1 cellular context compared by ENCODE assay signal in genomic region chr11:16280256-16280682, GRCh38.
TF ChIP-seq lines count a peak whose summit lies in the region.

No MANE protein-coding gene starts in this region.

TF ChIP-seq in K562, 482 proteins besides CTCF, POLR2A, EP300 and RAD21 (continued from another document and continues in another):
- peak; percentile 73 for TF ChIP-seq NFE2 (IDR thresholded peaks at IDR 0.05; ENCODE audit: low read depth)
- peak; percentile 33; the same call in 1 of the 2 replicates for TF ChIP-seq ELF1 (tag; IDR thresholded peaks at IDR 0.05)
- no peak for TF ChIP-seq ZFX (CRISPR knock-in tag; IDR thresholded peaks at IDR 0.05)
- no peak for TF ChIP-seq HMBOX1 (IDR thresholded peaks at IDR 0.05)
- no peak for TF ChIP-seq POLR2B (IDR thresholded peaks at IDR 0.05; ENCODE audit: low read depth, partially characterized antibody)
- no peak for TF ChIP-seq ZNF311 (CRISPR knock-in tag; IDR thresholded peaks at IDR 0.05)
- no peak for TF ChIP-seq ATF6 (CRISPR knock-in tag; IDR thresholded peaks at IDR 0.05)
- TF ChIP-seq ZNF277 (CRISPR knock-in tag; IDR thresholded peaks at IDR 0.05; ENCODE audit: borderline replicate concordance) = no peak
- TF ChIP-seq ZKSCAN3 (CRISPR knock-in tag; IDR thresholded peaks at IDR 0.05) = no peak
- peak; percentile 83 for TF ChIP-seq MAFG (tag; conservative IDR thresholded peaks at IDR 0.05)
- no peak for TF ChIP-seq ZC3H8 (IDR thresholded peaks at IDR 0.05)
- TF ChIP-seq HOMEZ (CRISPR knock-in tag; IDR thresholded peaks at IDR 0.05) = no peak
- TF ChIP-seq CTCFL (IDR thresholded peaks at IDR 0.05; ENCODE audit: borderline replicate concordance, insufficient read depth, low read depth, low read length, poor library complexity, severe bottlenecking) = no peak
- peak; percentile 66 for TF ChIP-seq BRD9 (IDR thresholded peaks at IDR 0.05; ENCODE audit: low read depth, partially characterized antibody)
- no peak for TF ChIP-seq MIER1 (IDR thresholded peaks at IDR 0.05; ENCODE audit: low read depth)
- no peak for TF ChIP-seq MCM2 (IDR thresholded peaks at IDR 0.05; ENCODE audit: low read depth)
- no peak for TF ChIP-seq ZNF830 (CRISPR knock-in tag; IDR thresholded peaks at IDR 0.05)
- no peak for TF ChIP-seq ZBTB33 (CRISPR knock-in tag; IDR thresholded peaks at IDR 0.05)
- no peak for TF ChIP-seq ZNF174 (CRISPR knock-in tag; IDR thresholded peaks at IDR 0.05)
- no peak for TF ChIP-seq TAF7 (tag; IDR thresholded peaks at IDR 0.05)
- TF ChIP-seq CHCHD3 (CRISPR knock-in tag; IDR thresholded peaks at IDR 0.05) = no peak
- no peak for TF ChIP-seq ZNF282 (CRISPR knock-in tag; IDR thresholded peaks at IDR 0.05)
- no peak for TF ChIP-seq RBM39 (optimal IDR thresholded peaks at IDR 0.05; ENCODE audit: low read depth, low read length)
- TF ChIP-seq ZNF354B (CRISPR knock-in tag; IDR thresholded peaks at IDR 0.05) = no peak
- TF ChIP-seq RB1 (IDR thresholded peaks at IDR 0.05; ENCODE audit: low read depth) = no peak
- peak; percentile 68 to 74; a peak in 3 of 4 replicates for TF ChIP-seq KDM1A (IDR thresholded peaks at IDR 0.05)
- no peak for TF ChIP-seq SMARCA5 (IDR thresholded peaks at IDR 0.05)
- TF ChIP-seq ZNF175 (CRISPR knock-in tag; IDR thresholded peaks at IDR 0.05; ENCODE audit: low read depth) = no peak
- no peak for TF ChIP-seq SREBF1 (IDR thresholded peaks at IDR 0.05; ENCODE audit: borderline replicate concordance, low read depth, low read length)
- no peak for TF ChIP-seq TFE3 (CRISPR knock-in tag; IDR thresholded peaks at IDR 0.05)
- TF ChIP-seq KLF10 (CRISPR knock-in tag; IDR thresholded peaks at IDR 0.05) = no peak
- no peak for TF ChIP-seq NR2C1 (IDR thresholded peaks at IDR 0.05)
- no peak for TF ChIP-seq NR2C1 (tag; IDR thresholded peaks at IDR 0.05)
- TF ChIP-seq ZBTB49 (CRISPR knock-in tag; IDR thresholded peaks at IDR 0.05; ENCODE audit: borderline replicate concordance) = no peak
- no peak for TF ChIP-seq DEAF1 (CRISPR knock-in tag; IDR thresholded peaks at IDR 0.05)
- TF ChIP-seq HDAC8 (tag; IDR thresholded peaks at IDR 0.05) = no peak
- no peak for TF ChIP-seq ZNF133 (CRISPR knock-in tag; IDR thresholded peaks at IDR 0.05)
- TF ChIP-seq ZNF232 (CRISPR knock-in tag; IDR thresholded peaks at IDR 0.05) = no peak
- TF ChIP-seq SP1 (CRISPR knock-in tag; IDR thresholded peaks at IDR 0.05) = no peak
- TF ChIP-seq MAX (CRISPR knock-in tag; IDR thresholded peaks at IDR 0.05) = no peak
- TF ChIP-seq SMAD3 (CRISPR knock-in tag; conservative IDR thresholded peaks at IDR 0.05) = no peak
- TF ChIP-seq MLLT1 (IDR thresholded peaks at IDR 0.05) = peak in 1 of 2 experiments; percentile 39; a peak in 1 of 4 replicates
- TF ChIP-seq ZFP91 (CRISPR knock-in tag; IDR thresholded peaks at IDR 0.05) = no peak
- TF ChIP-seq COPS2 (conservative IDR thresholded peaks at IDR 0.05) = no peak
- TF ChIP-seq SMARCC2 (IDR thresholded peaks at IDR 0.05; ENCODE audit: low read depth) = peak; percentile 55; the same call in 1 of the 2 replicates
- TF ChIP-seq NEUROD1 (IDR thresholded peaks at IDR 0.05; ENCODE audit: borderline replicate concordance, low read depth, low read length, partially characterized antibody) = no peak
- no peak for TF ChIP-seq ZNF586 (CRISPR knock-in tag; conservative IDR thresholded peaks at IDR 0.05)
- no peak for TF ChIP-seq CEBPB (tag; IDR thresholded peaks at IDR 0.05)
- TF ChIP-seq KAT7 (CRISPR knock-in tag; IDR thresholded peaks at IDR 0.05; ENCODE audit: borderline replicate concordance) = no peak
- TF ChIP-seq U2AF2 (optimal IDR thresholded peaks at IDR 0.05; ENCODE audit: low read depth, low read length) = no peak
